Comparison of ENCODE assay signal across 1 cellular context in the genomic region with DNA sequence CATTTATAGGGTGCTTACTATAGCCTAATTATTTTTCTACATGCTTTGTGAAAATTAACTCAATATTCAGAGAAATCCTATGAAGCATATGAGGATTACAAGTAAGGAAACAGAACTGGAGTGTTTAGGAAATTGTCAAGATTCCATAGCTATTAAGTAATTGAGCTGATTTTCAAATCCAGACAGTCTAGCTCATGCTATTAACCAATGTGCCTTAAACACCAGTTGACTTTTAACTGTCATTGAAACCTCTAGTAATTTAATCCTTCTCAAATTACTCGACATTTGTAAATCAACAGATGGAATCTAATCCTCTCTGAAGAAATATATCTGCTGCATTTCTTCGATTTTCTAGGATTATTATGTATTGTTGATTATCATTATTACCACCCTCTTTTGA.
TF ChIP-seq lines count a peak whose summit lies in the region.

No MANE protein-coding gene starts in this region.

TF ChIP-seq in GM12878, 131 proteins besides CTCF, POLR2A, EP300 and RAD21 (continued from another document):
- TF ChIP-seq SMC3 (IDR thresholded peaks at IDR 0.05; ENCODE audit: borderline replicate concordance, low read length) (no peak), CHD4 (IDR thresholded peaks at IDR 0.05) (no peak), MYB (IDR thresholded peaks at IDR 0.05; ENCODE audit: borderline replicate concordance, low read depth, low read length) (no peak), PAX8 (IDR thresholded peaks at IDR 0.05) (no peak), GATAD2B (conservative IDR thresholded peaks at IDR 0.05; ENCODE audit: low read depth) (no peak)
